29 cellular contexts compared by ENCODE assay signal in genomic region chr5:158288258-158288657, GRCh38.
DNase-seq lines count a peak whose midpoint lies in the region; ATAC-seq and TF ChIP-seq lines count a peak whose summit lies in the region.
"Had no signal": no experiment of that assay in that cellular context is flagged by ENCODE, and none has a peak within 500 bp of the region (broad histone marks: within the 10 kb centered on the region; RNA-seq: fewer than 3 reads in every experiment).

No MANE protein-coding gene starts in this region.

- H4K20me1 ChIP-seq in DND-41 (ENCODE audit: insufficient read depth, low read length): no peaks in the 10 kb centered on the region

- CTCF ChIA-PET in activated CD4-positive, alpha-beta T cell treated with anti-CD3 and anti-CD28 coated beads for 36 hours (lab: Charles Lee): no interaction called here

- H3K36me3 Mint-ChIP-seq in brain (no peaks in the 10 kb centered on the region), mesothelial cell of epicardium (no peaks in the 10 kb centered on the region)
- H3K36me3 Mint-ChIP-seq in activated CD4-positive, alpha-beta T cell treated with anti-CD3 and anti-CD28 coated beads for 36 hours (ENCODE audit: low read depth): no peaks in the 10 kb centered on the region
- H3K36me3 Mint-ChIP-seq: activated naive CD4-positive, alpha-beta T cell treated with anti-CD3 and anti-CD28 coated beads, Interleukin-2, amount 10 ng/mL, durations not matched to agents 7 days and 5 days; stimulated activated memory B cell treated with anti-CD40 and anti-IgM and Interleukin-4, amounts not matched to agents 10 μg/mL and 1 μg/mL and 100 μg/mL, for 72 hours had no signal

- H3K27me3 Mint-ChIP-seq in brain (peaks cover 3% of the 10 kb centered on the region), mesothelial cell of epicardium (ENCODE audit: low read depth) (peaks cover 20% of the 10 kb centered on the region)
- no peaks in the 10 kb centered on the region for H3K27me3 Mint-ChIP-seq in activated CD4-positive, alpha-beta T cell treated with anti-CD3 and anti-CD28 coated beads for 36 hours
- H3K27me3 Mint-ChIP-seq: activated naive CD4-positive, alpha-beta T cell treated with anti-CD3 and anti-CD28 coated beads, Interleukin-2, amount 10 ng/mL, durations not matched to agents 7 days and 5 days; stimulated activated memory B cell treated with anti-CD40 and anti-IgM and Interleukin-4, amounts not matched to agents 10 μg/mL and 1 μg/mL and 100 μg/mL, for 72 hours had no signal

- H3K27me3 ChIP-seq in DND-41 (ENCODE audit: insufficient read depth, low read length, poor library complexity) (no peaks in the 10 kb centered on the region), skeletal muscle satellite cell (ENCODE audit: control insufficient read depth, insufficient read depth, low read length) (no peaks in the 10 kb centered on the region), spleen (replicated peaks in 1 of 7) (no peaks in the 10 kb centered on the region)
- H3K27me3 ChIP-seq: adrenal gland, BE2C, MG63, suprapubic skin, vagina had no signal

- no peaks in the 10 kb centered on the region for H3K79me2 ChIP-seq in DND-41 (ENCODE audit: insufficient read depth, low read length)

- H3K4me1 ChIP-seq in DND-41 (ENCODE audit: insufficient read depth, low read length): peaks cover 9% of the 10 kb centered on the region
- peaks cover 7% of the 10 kb centered on the region for H3K4me1 ChIP-seq in skeletal muscle satellite cell (ENCODE audit: control insufficient read depth, insufficient read depth, low read length)
- no peaks in the 10 kb centered on the region for H3K4me1 ChIP-seq in spleen
- H3K4me1 ChIP-seq: adrenal gland, HAP-1 had no signal

- H3K4me3 ChIP-seq in DND-41 (ENCODE audit: low read depth in 1 of 2, low read length in 2 of 2) (no peak overlapping the region), skeletal muscle satellite cell (ENCODE audit: low read length) (no peak overlapping the region), spleen (no peak overlapping the region)
- H3K4me3 ChIP-seq: adrenal gland, coronary artery, HAP-1, MG63, suprapubic skin, vagina had no signal

- H3K4me1 Mint-ChIP-seq in brain: peaks cover 31% of the 10 kb centered on the region
- H3K4me1 Mint-ChIP-seq in mesothelial cell of epicardium: peaks cover 8% of the 10 kb centered on the region
- no peaks in the 10 kb centered on the region for H3K4me1 Mint-ChIP-seq in activated CD4-positive, alpha-beta T cell treated with anti-CD3 and anti-CD28 coated beads for 36 hours
- H3K4me1 Mint-ChIP-seq: activated naive CD4-positive, alpha-beta T cell treated with anti-CD3 and anti-CD28 coated beads, Interleukin-2, amount 10 ng/mL, durations not matched to agents 7 days and 5 days; stimulated activated memory B cell treated with anti-CD40 and anti-IgM and Interleukin-4, amounts not matched to agents 10 μg/mL and 1 μg/mL and 100 μg/mL, for 72 hours had no signal

- H3K36me3 ChIP-seq in DND-41 (ENCODE audit: insufficient read depth, low read length) (no peaks in the 10 kb centered on the region), skeletal muscle satellite cell (ENCODE audit: insufficient read depth, low read length) (no peaks in the 10 kb centered on the region), spleen (no peaks in the 10 kb centered on the region)
- H3K36me3 ChIP-seq: adrenal gland, BE2C, HAP-1, MG63, suprapubic skin, vagina had no signal

- no peak for ATAC-seq in DND-41 (ENCODE audit: insufficient read depth, low read depth)
- ATAC-seq in activated CD4-positive, alpha-beta T cell treated with anti-CD3 and anti-CD28 coated beads for 36 hours: no peak
- ATAC-seq: activated CD8-positive, alpha-beta T cell treated with anti-CD3 and anti-CD28 coated beads, Interleukin-2, amount 10 ng/mL, durations not matched to agents 7 days and 5 days; Panc1; stimulated activated memory B cell treated with anti-CD40 and anti-IgM and Interleukin-4, amounts not matched to agents 10 μg/mL and 1 μg/mL and 100 μg/mL, for 72 hours had no signal

- DNase-seq in DND-41 (no peak), mesothelial cell of epicardium (ENCODE audit: low spot score in 2 of 2, unreplicated experiment in 2 of 2) (no peak), SIG-M5 (lab: John Stamatoyannopoulos, UW) (no peak), spleen (no peak), NCI-H510A treated with DMSO at 0.1 percent for 48 hours (lab: John Stamatoyannopoulos, UW) (no peak)
- no peak for DNase-seq in activated CD4-positive, alpha-beta T cell treated with anti-CD3 and anti-CD28 coated beads for 36 hours
- DNase-seq: activated CD4-positive, alpha-beta T cell treated with anti-CD3 and anti-CD28 coated beads for 4 hours; activated CD8-positive, alpha-beta T cell treated with anti-CD3 and anti-CD28 coated beads, Interleukin-2, amount 10 ng/mL, durations not matched to agents 7 days and 5 days; activated naive CD4-positive, alpha-beta T cell treated with anti-CD3 and anti-CD28 coated beads, Interleukin-2, amount 10 ng/mL, durations not matched to agents 7 days and 5 days; adrenal gland; BE2C; DMS153; effector CD8-positive, alpha-beta T cell; KG1; NCI-H2029 treated with DMSO at 0.1 percent for 48 hours; NCI-H526; posterior cingulate gyrus; SHP77 treated with DMSO at 0.1 percent for 48 hours; SW 1271 had no signal

- peak overlapping the region in 3 of 5 experiments; percentile 3 to 25 (median 13) for H3K27ac Mint-ChIP-seq in brain
- H3K27ac Mint-ChIP-seq in mesothelial cell of epicardium: peak overlapping the region; percentile 66
- no peak overlapping the region for H3K27ac Mint-ChIP-seq in activated CD4-positive, alpha-beta T cell treated with anti-CD3 and anti-CD28 coated beads for 36 hours
- H3K27ac Mint-ChIP-seq: activated CD8-positive, alpha-beta T cell treated with anti-CD3 and anti-CD28 coated beads, Interleukin-2, amount 10 ng/mL, durations not matched to agents 7 days and 5 days; activated naive CD4-positive, alpha-beta T cell treated with anti-CD3 and anti-CD28 coated beads, Interleukin-2, amount 10 ng/mL, durations not matched to agents 7 days and 5 days; stimulated activated memory B cell treated with anti-CD40 and anti-IgM and Interleukin-4, amounts not matched to agents 10 μg/mL and 1 μg/mL and 100 μg/mL, for 72 hours had no signal

- peaks cover 0 to 6% (median under 1%) of the 10 kb centered on the region in 5 experiments for H3K9me3 Mint-ChIP-seq in brain
- H3K9me3 Mint-ChIP-seq in mesothelial cell of epicardium: peaks cover 8% of the 10 kb centered on the region
- no peaks in the 10 kb centered on the region for H3K9me3 Mint-ChIP-seq in activated CD4-positive, alpha-beta T cell treated with anti-CD3 and anti-CD28 coated beads for 36 hours (ENCODE audit: low read depth)
- H3K9me3 Mint-ChIP-seq: activated naive CD4-positive, alpha-beta T cell treated with anti-CD3 and anti-CD28 coated beads, Interleukin-2, amount 10 ng/mL, durations not matched to agents 7 days and 5 days had no signal

- H3K27ac ChIP-seq in DND-41 (ENCODE audit: low read length) (peak overlapping the region; percentile 18; the same call in 1 of the 2 replicates), spleen (no peak overlapping the region)
- H3K27ac ChIP-seq: adrenal gland, coronary artery, epithelial cell of prostate, suprapubic skin, vagina had no signal

- H3K4me2 ChIP-seq in DND-41 (ENCODE audit: insufficient read depth, low read length): no peak overlapping the region
- peak overlapping the region; percentile 2 for H3K4me2 ChIP-seq in skeletal muscle satellite cell (ENCODE audit: low read length)

- peaks cover 2% of the 10 kb centered on the region for H3K9me3 ChIP-seq in DND-41 (ENCODE audit: insufficient read depth, low read length, severe bottlenecking)
- H3K9me3 ChIP-seq in skeletal muscle satellite cell (replicated peaks; ENCODE audit: low read length): no peaks in the 10 kb centered on the region
- peaks cover 0 to 4% (median 3%) of the 10 kb centered on the region in 8 donors for H3K9me3 ChIP-seq in spleen
- H3K9me3 ChIP-seq: adrenal gland, BE2C, HAP-1, suprapubic skin, vagina had no signal

- H3K9ac ChIP-seq in DND-41 (ENCODE audit: low read depth, low read length) (no peak overlapping the region), skeletal muscle satellite cell (ENCODE audit: low read depth, low read length) (no peak overlapping the region)

- TF ChIP-seq POLR2A in spleen (IDR thresholded peaks at IDR 0.05): no peak

- peak overlapping the region; percentile 28 for H2AFZ ChIP-seq in DND-41 (ENCODE audit: low read depth, low read length)

- TF ChIP-seq CTCF in DND-41 (IDR thresholded peaks at IDR 0.05; ENCODE audit: borderline replicate concordance, extremely low read depth, low read length, poor library complexity, severe bottlenecking) (no peak), brain (conservative IDR thresholded peaks at IDR 0.05) (no peak), mesothelial cell of epicardium (IDR thresholded peaks at IDR 0.05; ENCODE audit: unreplicated experiment) (no peak), spleen (IDR thresholded peaks at IDR 0.05 in 8 of 11, conservative IDR thresholded peaks at IDR 0.05 in 3 of 11) (no peak)

- H3K4me3 Mint-ChIP-seq in brain (no peak overlapping the region), mesothelial cell of epicardium (no peak overlapping the region)
- no peak overlapping the region for H3K4me3 Mint-ChIP-seq in activated CD4-positive, alpha-beta T cell treated with anti-CD3 and anti-CD28 coated beads for 36 hours
- H3K4me3 Mint-ChIP-seq: activated CD8-positive, alpha-beta T cell treated with anti-CD3 and anti-CD28 coated beads, Interleukin-2, amount 10 ng/mL, durations not matched to agents 7 days and 5 days; activated naive CD4-positive, alpha-beta T cell treated with anti-CD3 and anti-CD28 coated beads, Interleukin-2, amount 10 ng/mL, durations not matched to agents 7 days and 5 days; stimulated activated memory B cell treated with anti-CD40 and anti-IgM and Interleukin-4, amounts not matched to agents 10 μg/mL and 1 μg/mL and 100 μg/mL, for 72 hours had no signal

- 54 to 82% (median 76%) methylated on average over 2 of the region's 2 CpGs for WGBS in spleen, 5 donors

- intact Hi-C loops in spleen (cut with DNase I; ENCODE audit: low total_unique reads): no loop called here
- intact Hi-C loops in activated CD4-positive, alpha-beta T cell treated with anti-CD3 and anti-CD28 coated beads for 36 hours (cut with DNase I, micrococcal nuclease): no loop called here

- POLR2A ChIA-PET in activated CD4-positive, alpha-beta T cell treated with anti-CD3 and anti-CD28 coated beads for 36 hours (lab: Charles Lee): no interaction called here
